In the genomic region with DNA sequence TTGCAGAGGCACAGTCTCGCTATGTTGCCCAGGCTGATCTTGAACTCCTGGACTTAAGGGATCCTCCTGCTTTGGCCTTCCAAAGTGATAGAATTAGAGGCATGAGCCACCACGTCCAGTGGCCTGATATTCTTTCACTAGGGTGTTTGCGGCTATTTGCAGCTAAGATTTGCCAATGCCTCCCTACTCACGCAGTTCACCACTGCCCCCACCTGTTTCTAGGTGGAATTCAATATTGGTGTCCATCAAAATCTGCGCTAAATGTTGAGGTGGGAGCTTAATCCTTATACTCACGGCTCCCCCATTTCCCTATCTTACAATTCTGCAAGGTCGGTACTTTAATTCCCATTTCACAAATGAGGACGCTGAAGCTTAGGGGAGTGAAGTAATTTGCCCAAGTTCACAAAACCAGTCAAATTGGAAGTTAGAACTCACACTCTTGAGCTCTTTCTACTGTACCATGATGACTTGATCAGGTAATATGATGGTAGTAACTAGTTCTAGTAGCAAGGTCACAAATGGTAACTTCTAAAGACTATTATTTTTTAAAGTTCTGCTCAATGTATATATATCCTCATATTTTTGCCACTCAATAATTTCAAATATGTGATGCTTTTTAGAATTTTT, we compare ENCODE assay signal across 9 cellular contexts. TPM values are rescaled to one million over a fixed set of nuclear protein-coding genes. Genes with fewer than 3 reads are reported as not detected.
DNase-seq lines count a peak whose midpoint lies in the region; ATAC-seq and TF ChIP-seq lines count a peak whose summit lies in the region.
"Had no signal": no experiment of that assay in that cellular context is flagged by ENCODE, and none has a peak within 500 bp of the region (broad histone marks: within the 10 kb centered on the region; RNA-seq: fewer than 3 reads in every experiment).

No MANE protein-coding gene starts in this region.

- H3K27me3 ChIP-seq in Panc1 (ENCODE audit: control insufficient read depth, insufficient read depth, low read length) (no peaks in the 10 kb centered on the region), testis (no peaks in the 10 kb centered on the region)

- peak; percentile 60 for ATAC-seq in HG03432 (IDR thresholded peaks at IDR 0.05; ENCODE audit: unreplicated experiment)
- ATAC-seq in Panc1: no peak
- ATAC-seq in GM18511 (IDR thresholded peaks at IDR 0.05; ENCODE audit: unreplicated experiment): no peak
- no peak for ATAC-seq in activated CD4-positive, CD25-positive, alpha-beta regulatory T cell treated with anti-CD3 and anti-CD28 coated beads, Interleukin-2, amount 50 U/mL, for 24 hours

- H3K4me1 ChIP-seq in Panc1 (ENCODE audit: control insufficient read depth, insufficient read depth, low read length): no peaks in the 10 kb centered on the region
- no peaks in the 10 kb centered on the region for H3K4me1 ChIP-seq in testis

- intact Hi-C loops in Panc1 (cut with micrococcal nuclease; ENCODE audit: unreplicated experiment) (loop anchor here (5.0 to 10.0 kb wide), 2 partner anchors 183 to 266 kb away; no protein-coding TSS in a partner anchor), testis (cut with DNase I; ENCODE audit: low total_unique reads) (no loop called here)

- no TSS peak for BruUV-seq in Panc1 (replicated peaks; lab: Mats Ljungman, UMichigan)

- TF ChIP-seq CTCF in Panc1 (IDR thresholded peaks at IDR 0.05) (peak; percentile 65), testis (IDR thresholded peaks at IDR 0.05) (peak in 2 of 3 experiments; percentile 43 to 57)

- CTCF ChIA-PET in Panc1 (lab: Charles Lee): interaction anchor here (1.1 to 1.3 kb wide), 2 partner anchors 265 to 391 kb away, joined by 3 to 6 read pairs; no protein-coding TSS in a partner anchor

- H3K27ac ChIP-seq in Panc1 (ENCODE audit: low read length) (no peak overlapping the region), testis (no peak overlapping the region)
- H3K27ac ChIP-seq: KMS-11 had no signal

- H3K9me3 ChIP-seq in Panc1 (ENCODE audit: control insufficient read depth, insufficient read depth, low read depth, low read length) (no peaks in the 10 kb centered on the region), testis (no peaks in the 10 kb centered on the region)

- H3K36me3 ChIP-seq in Panc1 (ENCODE audit: control insufficient read depth, insufficient read depth, low read length): no peaks in the 10 kb centered on the region
- H3K36me3 ChIP-seq in testis (ENCODE audit: low read depth, missing control alignments): no peaks in the 10 kb centered on the region

- TF ChIP-seq POLR2A in testis (IDR thresholded peaks at IDR 0.05): no peak

- DNase-seq in EL (peak; percentile 15), Panc1 (ENCODE audit: low read depth, low spot score) (no peak), glomerular visceral epithelial cell (ENCODE audit: extremely low spot score) (peak; percentile 8), testis (peak; percentile 61), activated gamma-delta T cell treated with Interleukin-2 at 50 U/mL for 16 hours (no peak)

- H3K4me3 ChIP-seq in Panc1 (ENCODE audit: low read depth in 2 of 2, low read length in 2 of 2) (no peak overlapping the region), testis (no peak overlapping the region)

- 46 to 50% methylated on average over 8 of the region's 8 CpGs for WGBS in testis, 2 donors

- POLR2A ChIA-PET in Panc1 (lab: Charles Lee): no interaction called here

- in situ Hi-C loops in Panc1 (cut with HindIII; ENCODE audit: low pct_unique_long_range_greater_than_20kb, low sequenced_read_pairs): no loop called here

RNA-seq across cellular contexts. Expression of gene LRRC9, which starts 22.1 kb away (rescaled TPM):
- total RNA-seq in Panc1 (2021; ENCODE audit: unreplicated experiment): not detected
- polyA plus RNA-seq in Panc1 (2012; ENCODE audit: insufficient read length): not detected
- 10 to 100 TPM in 1 of 2 donors, 1 to 10 TPM in 1; 4.3 to 11.0 TPM for total RNA-seq in testis
- 10.1 TPM for polyA plus RNA-seq in testis (ENCODE audit: insufficient read depth, low read depth, low replicate concordance)

RNA-seq across cellular contexts. Expression of gene RTN1, which starts 27.3 kb away (rescaled TPM):
- total RNA-seq in Panc1 (2021; ENCODE audit: unreplicated experiment) (0.05 TPM), testis (10 to 100 TPM in 1 of 2 donors, 1 to 10 TPM in 1; 8.2 to 11.1 TPM)
- not detected for polyA plus RNA-seq in Panc1 (2012; ENCODE audit: insufficient read length)
- 10.9 TPM for polyA plus RNA-seq in testis (ENCODE audit: insufficient read depth, low read depth, low replicate concordance)

Comparison
In these comparisons a context has a peak if more than half of its experiments do, and no peak if none do; other contexts are left out.
1. DNase-seq: peak in EL (single experiment), glomerular visceral epithelial cell (single experiment) and testis (single experiment); none in Panc1 (single experiment) and activated gamma-delta T cell treated with Interleukin-2 at 50 U/mL for 16 hours (single experiment).